Comparison of ENCODE assay signal across 26 cellular contexts in genomic region chr13:60338754-60339153, GRCh38.
"Had no signal": no experiment of that assay in that cellular context is flagged by ENCODE, and none has a peak within 500 bp of the region (broad histone marks: within the 10 kb centered on the region; RNA-seq: fewer than 3 reads in every experiment).

No MANE protein-coding gene starts in this region.

- ATAC-seq: gastrocnemius medialis; heart right ventricle; left colon; left lobe of liver; left ventricle myocardium superior; lower lobe of right lung; mucosa of descending colon; naive thymus-derived CD8-positive, alpha-beta T cell had no signal

- H3K36me3 ChIP-seq: esophagus squamous epithelium, gastrocnemius medialis, heart right ventricle, lower lobe of right lung had no signal

- H3K4me3 ChIP-seq: coronary artery, dorsolateral prefrontal cortex, esophagus squamous epithelium, gastrocnemius medialis, heart right ventricle, lower lobe of right lung, mucosa of descending colon had no signal

- H3K4me1 Mint-ChIP-seq: immature natural killer cell; naive B cell; naive thymus-derived CD8-positive, alpha-beta T cell had no signal

- H3K27ac Mint-ChIP-seq: immature natural killer cell, mesothelial cell of epicardium, naive B cell had no signal

- DNase-seq: dermis blood vessel endothelial cell; dorsolateral prefrontal cortex; effector CD4-positive, alpha-beta T cell; effector memory CD4-positive, alpha-beta T cell; esophagus squamous epithelium; foreskin fibroblast; foreskin melanocyte; gastrocnemius medialis; glutamatergic neuron; head of caudate nucleus; heart right ventricle; hippocampal formation; immature natural killer cell; islet precursor cell; kidney; kidney glomerular epithelial cell; left colon; left ventricle myocardium superior; lower lobe of right lung; mesenchymal stem cell; mucosa of descending colon; naive B cell; naive thymus-derived CD8-positive, alpha-beta T cell had no signal

- H3K4me1 ChIP-seq: esophagus squamous epithelium, gastrocnemius medialis, heart right ventricle, lower lobe of right lung had no signal

- H3K4me3 Mint-ChIP-seq: immature natural killer cell; mesothelial cell of epicardium; naive B cell; naive thymus-derived CD8-positive, alpha-beta T cell had no signal

- H3K27ac ChIP-seq: coronary artery, dorsolateral prefrontal cortex, esophagus squamous epithelium, gastrocnemius medialis, heart right ventricle, lower lobe of right lung had no signal

- H3K36me3 Mint-ChIP-seq: immature natural killer cell, mesothelial cell of epicardium, naive B cell had no signal

- H3K9me3 ChIP-seq: esophagus squamous epithelium, gastrocnemius medialis, lower lobe of right lung, mucosa of descending colon had no signal
